In genomic region chr13:90891329-90891728, GRCh38 we compare ENCODE assay signal across 32 cellular contexts.
"Had no signal": no experiment of that assay in that cellular context is flagged by ENCODE, and none has a peak within 500 bp of the region (broad histone marks: within the 10 kb centered on the region; RNA-seq: fewer than 3 reads in every experiment).

No MANE protein-coding gene starts in this region.

- H3K4me1 ChIP-seq: adrenal gland, body of pancreas, breast epithelium had no signal

- DNase-seq: activated B cell treated with CpG ODN at 0.5 μM for 24 hours; activated CD4-positive, alpha-beta memory T cell treated with anti-CD3 and anti-CD28 coated beads for 36 hours; activated CD4-positive, alpha-beta T cell treated with anti-CD3 and anti-CD28 coated beads for 4 hours; activated CD4-positive, alpha-beta T cell treated with anti-CD3 and anti-CD28 coated beads, Interleukin-2, amount 10 ng/mL, durations not matched to agents 24 days and 14 days; activated CD4-positive, alpha-beta T cell treated with anti-CD3 and anti-CD28 coated beads, Interleukin-2, amount 50 U/mL, for 1 hour; activated CD4-positive, alpha-beta T cell treated with anti-CD3 and anti-CD28 coated beads, Interleukin-2, amount 50 U/mL, for 4 hours; activated CD4-positive, CD25-positive, alpha-beta regulatory T cell treated with anti-CD3 and anti-CD28 coated beads, Interleukin-2, amount 50 U/mL, for 72 hours; activated CD8-positive, alpha-beta memory T cell treated with anti-CD3 and anti-CD28 coated beads, Interleukin-2, amount 50 U/mL, for 4 hours; activated CD8-positive, alpha-beta T cell treated with anti-CD3 and anti-CD28 coated beads for 36 hours; activated effector memory CD4-positive, alpha-beta T cell treated with anti-CD3 and anti-CD28 coated beads, Interleukin-2, amount 50 U/mL, for 16 hours; activated gamma-delta T cell treated with Interleukin-2 at 50 U/mL for 16 hours; activated naive CD4-positive, alpha-beta T cell; activated naive CD4-positive, alpha-beta T cell treated with anti-CD3 and anti-CD28 coated beads for 36 hours; activated naive CD4-positive, alpha-beta T cell treated with anti-CD3 and anti-CD28 coated beads, Interleukin-2, amount 50 U/mL, for 16 hours; activated naive CD8-positive, alpha-beta T cell treated with anti-CD3 and anti-CD28 coated beads for 36 hours; activated T-cell treated with anti-CD3 and anti-CD28 coated beads for 4 hours; activated T-cell treated with anti-CD3 and anti-CD28 coated beads, Interleukin-2, amount 50 U/mL, for 1 hour; activated T-cell treated with anti-CD3 and anti-CD28 coated beads, Interleukin-2, amount 50 U/mL, for 4 hours; activated T-cell treated with anti-CD3 and anti-CD28 coated beads, Interleukin-2, amount 50 U/mL, for 72 hours; adrenal gland; amniotic stem cell; aorta; body of pancreas; brain microvascular endothelial cell; central memory CD4-positive, alpha-beta T cell; T-helper 1 cell; T-helper 2 cell; T-helper 9 cell had no signal

- H3K36me3 ChIP-seq: adrenal gland, brain microvascular endothelial cell, breast epithelium had no signal

- ATAC-seq: activated CD8-positive, alpha-beta T cell treated with anti-CD3 and anti-CD28 coated beads for 36 hours; activated naive CD4-positive, alpha-beta T cell treated with anti-CD3 and anti-CD28 coated beads, Interleukin-2, amount 50 U/mL, for 72 hours; activated T-cell treated with anti-CD3 and anti-CD28 coated beads, Interleukin-2, amount 50 U/mL, for 4 hours; activated T-cell treated with anti-CD3 and anti-CD28 coated beads, Interleukin-2, amount 50 U/mL, for 72 hours; activated T-helper 17 cell treated with anti-CD3 and anti-CD28 coated beads, Interleukin-2, amount 50 U/mL, for 72 hours; body of pancreas had no signal

- H3K27ac ChIP-seq: adrenal gland, body of pancreas, brain microvascular endothelial cell, breast epithelium, VCaP had no signal

- H3K4me3 ChIP-seq: adrenal gland, body of pancreas, breast epithelium had no signal

- H3K27me3 ChIP-seq: adrenal gland, body of pancreas, brain microvascular endothelial cell, breast epithelium had no signal

- H3K9me3 ChIP-seq: adrenal gland, body of pancreas, breast epithelium had no signal
